In genomic region chr16:4475880-4476790, GRCh38 we compare ENCODE assay signal across 1 cellular context.
TF ChIP-seq lines count a peak whose summit lies in the region.

Gene HMOX2, plus strand, starts transcription at chr16:4476398. Its CDS starts 29,127 bp downstream, at chr16:4505525.

TF ChIP-seq in K562, 482 proteins besides CTCF, POLR2A, EP300 and RAD21 (continued from another document and continues in another):
- peak; percentile 69 for TF ChIP-seq THAP12 (CRISPR knock-in tag; IDR thresholded peaks at IDR 0.05)
- peak; percentile 50 for TF ChIP-seq ZFP36 (IDR thresholded peaks at IDR 0.05; ENCODE audit: low read depth, low read length, partially characterized antibody)
- peak; percentile 88; the same call in 1 of the 2 replicates for TF ChIP-seq NCOA6 (IDR thresholded peaks at IDR 0.05)
- TF ChIP-seq HNRNPLL (IDR thresholded peaks at IDR 0.05; ENCODE audit: low read depth, low read length, poor library complexity, severe bottlenecking), result peak; percentile 77
- peak; percentile 93 for TF ChIP-seq MYC (IDR thresholded peaks at IDR 0.05; ENCODE audit: low read depth, low read length)
- TF ChIP-seq MYC (CRISPR knock-in tag; IDR thresholded peaks at IDR 0.05; ENCODE audit: borderline replicate concordance, low read depth), result no peak
- TF ChIP-seq PKNOX1 (IDR thresholded peaks at IDR 0.05), result peak; percentile 87
- TF ChIP-seq ZNF384 (IDR thresholded peaks at IDR 0.05; ENCODE audit: low read depth, low read length), result peak; percentile 55; the same call in 1 of the 2 replicates
- no peak for TF ChIP-seq ELK1 (CRISPR knock-in tag; IDR thresholded peaks at IDR 0.05)
- TF ChIP-seq PCBP1 (IDR thresholded peaks at IDR 0.05; ENCODE audit: low read depth, low read length, poor library complexity, severe bottlenecking), result no peak
- TF ChIP-seq TGIF2 (CRISPR knock-in tag; IDR thresholded peaks at IDR 0.05), result peak; percentile 92
- TF ChIP-seq NCOA4 (IDR thresholded peaks at IDR 0.05; ENCODE audit: partially characterized antibody), result no peak
- no peak for TF ChIP-seq ZNF3 (CRISPR knock-in tag; IDR thresholded peaks at IDR 0.05)
- peak; percentile 87 for TF ChIP-seq TAF1 (IDR thresholded peaks at IDR 0.05; ENCODE audit: control insufficient read depth, extremely low read depth, insufficient read depth, low read length, severe bottlenecking)
- TF ChIP-seq PHF8 (IDR thresholded peaks at IDR 0.05; ENCODE audit: borderline replicate concordance, low read length), result peak; percentile 87; the same call in 1 of the 2 replicates
- TF ChIP-seq HNRNPL (IDR thresholded peaks at IDR 0.05; ENCODE audit: low read depth, low read length), result peak; percentile 86; the same call in 1 of the 2 replicates
- TF ChIP-seq IRF1 (CRISPR knock-in tag; IDR thresholded peaks at IDR 0.05; ENCODE audit: borderline replicate concordance), result no peak
- TF ChIP-seq CHD2 (IDR thresholded peaks at IDR 0.05; ENCODE audit: low read depth, low read length), result 0 out of 2 replicates have a peak, but pooled peaks have one; percentile 36
- peak; percentile 81 for TF ChIP-seq GABPB1 (CRISPR knock-in tag; IDR thresholded peaks at IDR 0.05)
- TF ChIP-seq SPI1 (IDR thresholded peaks at IDR 0.05; ENCODE audit: borderline replicate concordance, low read depth, low read length), result no peak
- TF ChIP-seq SOX6 (IDR thresholded peaks at IDR 0.05), result peak; percentile 59; the same call in 1 of the 2 replicates
- peak; percentile 96 for TF ChIP-seq EGR1 (conservative IDR thresholded peaks at IDR 0.05)
- peak; percentile 92 for TF ChIP-seq CREM (IDR thresholded peaks at IDR 0.05; ENCODE audit: low read depth)
- TF ChIP-seq E4F1 (CRISPR knock-in tag; IDR thresholded peaks at IDR 0.05; ENCODE audit: borderline replicate concordance), result no peak
- peak; percentile 78; the same call in 1 of the 2 replicates for TF ChIP-seq ATF6 (CRISPR knock-in tag; IDR thresholded peaks at IDR 0.05)
- TF ChIP-seq XRCC4 (IDR thresholded peaks at IDR 0.05; ENCODE audit: extremely low read depth, insufficient read depth, insufficient read length), result no peak
- TF ChIP-seq ZNF212 (CRISPR knock-in tag; IDR thresholded peaks at IDR 0.05), result no peak
- TF ChIP-seq JUND (IDR thresholded peaks at IDR 0.05; ENCODE audit: borderline replicate concordance, low read depth, low read length), result peak; percentile 67
- TF ChIP-seq JUND (tag; IDR thresholded peaks at IDR 0.05; ENCODE audit: borderline replicate concordance, low read depth, low read length), result peak; percentile 28; the same call in 1 of the 3 replicates
- peak; percentile 61 to 80; a peak in 3 of 4 replicates for TF ChIP-seq FOXK2 (conservative IDR thresholded peaks at IDR 0.05 in 1 of 2, IDR thresholded peaks at IDR 0.05 in 1 of 2; ENCODE audit: low read depth in 2 of 2)
- TF ChIP-seq RCOR1 (IDR thresholded peaks at IDR 0.05; ENCODE audit: borderline replicate concordance in 1 of 2, low read depth in 2 of 2, low read length in 2 of 2), result peak in 1 of 2 experiments; percentile 48; a peak in 2 of 4 replicates
- TF ChIP-seq FUS (optimal IDR thresholded peaks at IDR 0.05; ENCODE audit: low read depth, low read length), result peak; percentile 78
- no peak for TF ChIP-seq ZNF197 (CRISPR knock-in tag; IDR thresholded peaks at IDR 0.05; ENCODE audit: low read depth)
- TF ChIP-seq MAZ (CRISPR knock-in tag; conservative IDR thresholded peaks at IDR 0.05 in 1 of 2, IDR thresholded peaks at IDR 0.05 in 1 of 2), result peak in 1 of 2 experiments; percentile 74; a peak in 3 of 4 replicates
- no peak for TF ChIP-seq RNF219 (CRISPR knock-in tag; IDR thresholded peaks at IDR 0.05)
- TF ChIP-seq PRDM10 (IDR thresholded peaks at IDR 0.05; ENCODE audit: partially characterized antibody), result peak; percentile 34
- TF ChIP-seq KLF1 (tag; IDR thresholded peaks at IDR 0.05), result peak; percentile 84
- TF ChIP-seq MAX (CRISPR knock-in tag; IDR thresholded peaks at IDR 0.05), result peak; percentile 96
- TF ChIP-seq NONO (IDR thresholded peaks at IDR 0.05; ENCODE audit: low read depth in 2 of 2, low read length in 1 of 2), result peak in 1 of 2 experiments; percentile 82; a peak in 2 of 4 replicates
- peak; percentile 63; the same call in 1 of the 2 replicates for TF ChIP-seq JUN (IDR thresholded peaks at IDR 0.05; ENCODE audit: borderline replicate concordance, low read depth, low read length)
- TF ChIP-seq JUN (CRISPR knock-in tag; IDR thresholded peaks at IDR 0.05; ENCODE audit: borderline replicate concordance), result no peak
- TF ChIP-seq SETDB1 (IDR thresholded peaks at IDR 0.05; ENCODE audit: low read length), result peak; percentile 60
- TF ChIP-seq ZFPM2 (CRISPR knock-in tag; IDR thresholded peaks at IDR 0.05), result 0 out of 2 replicates have a peak, but pooled peaks have one; percentile 79
- 0 out of 2 replicates have a peak, but pooled peaks have one; percentile 29 for TF ChIP-seq NR4A1 (CRISPR knock-in tag; IDR thresholded peaks at IDR 0.05)
- no peak for TF ChIP-seq NR4A1 (tag; IDR thresholded peaks at IDR 0.05)
- TF ChIP-seq ZNF785 (CRISPR knock-in tag; IDR thresholded peaks at IDR 0.05), result no peak
- TF ChIP-seq HDAC1 (IDR thresholded peaks at IDR 0.05), result peak in 1 of 2 experiments; percentile 65; a peak in 2 of 4 replicates
- TF ChIP-seq GATAD2B (IDR thresholded peaks at IDR 0.05; ENCODE audit: borderline replicate concordance), result no peak
- no peak for TF ChIP-seq NR2C2 (CRISPR knock-in tag; IDR thresholded peaks at IDR 0.05)
- TF ChIP-seq NR2C2 (tag; IDR thresholded peaks at IDR 0.05), result peak; percentile 21; the same call in 1 of the 2 replicates
- peak; percentile 82 for TF ChIP-seq ATF7 (IDR thresholded peaks at IDR 0.05)
- TF ChIP-seq U2AF1 (optimal IDR thresholded peaks at IDR 0.05; ENCODE audit: low read depth, low read length), result peak; percentile 72
